8 cellular contexts compared by ENCODE assay signal in the genomic region with DNA sequence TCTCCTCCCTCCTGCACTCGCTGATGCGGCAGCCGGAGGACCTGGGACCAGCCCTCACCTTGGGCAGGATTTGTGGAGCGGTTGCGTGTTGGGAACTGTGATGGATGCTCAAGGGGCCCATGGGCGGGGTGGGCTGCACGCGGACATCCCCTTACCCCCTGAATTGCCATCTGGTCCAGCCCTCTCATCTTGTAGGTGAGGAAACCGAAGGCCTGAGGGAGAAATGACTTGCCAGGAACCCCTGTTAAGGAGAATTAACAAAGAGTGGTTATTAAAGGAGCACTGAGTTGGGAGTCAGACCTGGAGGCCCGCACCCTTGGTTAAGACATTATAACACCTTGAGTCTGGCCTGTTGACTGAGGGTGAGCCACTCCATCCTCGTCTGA.
A peak's percentile ranks its signal among the peaks of the same experiment; 100 is the strongest.
DNase-seq lines count a peak whose midpoint lies in the region; ATAC-seq and TF ChIP-seq lines count a peak whose summit lies in the region.
"Not testable (repeated sequence)": the region's sequence is repeated elsewhere in the genome, so short reads cannot be mapped to it uniquely, and the experiment has no call there.

No MANE protein-coding gene starts in this region.

- not testable (repeated sequence) for H3K27ac Mint-ChIP-seq in CD4-positive, alpha-beta memory T cell; naive thymus-derived CD4-positive, alpha-beta T cell
- H3K27ac Mint-ChIP-seq in IgD-negative memory B cell: peak overlapping the region in 1 of 3 donors; percentile 80
- peak overlapping the region; percentile 49 for H3K27ac Mint-ChIP-seq in activated CD4-positive, alpha-beta memory T cell treated with anti-CD3 and anti-CD28 coated beads, Interleukin-2, amount 10 ng/mL, durations not matched to agents 7 days and 5 days

- ATAC-seq in Right ventricle myocardium superior (ENCODE audit: poor library complexity); naive thymus-derived CD4-positive, alpha-beta T cell; upper lobe of right lung: not testable (repeated sequence)

- H3K36me3 ChIP-seq in CD4-positive, alpha-beta memory T cell (ENCODE audit: insufficient read depth, low read length); naive thymus-derived CD4-positive, alpha-beta T cell (ENCODE audit: control insufficient read depth in 2 of 3, insufficient read depth in 3 of 3, low read length in 3 of 3); upper lobe of right lung: not testable (repeated sequence)

- H3K36me3 Mint-ChIP-seq in CD4-positive, alpha-beta memory T cell; IgD-negative memory B cell; activated CD4-positive, alpha-beta memory T cell treated with anti-CD3 and anti-CD28 coated beads, Interleukin-2, amount 10 ng/mL, durations not matched to agents 7 days and 5 days (ENCODE audit: low read depth); naive thymus-derived CD4-positive, alpha-beta T cell: not testable (repeated sequence)

- not testable (repeated sequence) for H3K27ac ChIP-seq in CD4-positive, alpha-beta memory T cell (ENCODE audit: low read depth, low read length); naive thymus-derived CD4-positive, alpha-beta T cell (ENCODE audit: low read depth, low read length); upper lobe of right lung

- H3K4me1 ChIP-seq in CD4-positive, alpha-beta memory T cell (ENCODE audit: insufficient read depth, low read length); naive thymus-derived CD4-positive, alpha-beta T cell (ENCODE audit: control insufficient read depth in 2 of 2, insufficient read depth in 2 of 2, low read length in 2 of 2): not testable (repeated sequence)
- peaks cover 12% of the 10 kb centered on the region for H3K4me1 ChIP-seq in upper lobe of right lung

- not testable (repeated sequence) for TF ChIP-seq CTCF in upper lobe of right lung (IDR thresholded peaks at IDR 0.05)

- CTCF ChIA-PET in CD4-positive, alpha-beta memory T cell (lab: Charles Lee; ENCODE audit: partially characterized antibody); activated CD4-positive, alpha-beta memory T cell treated with anti-CD3 and anti-CD28 coated beads, Interleukin-2, amount 10 ng/mL, durations not matched to agents 7 days and 5 days (lab: Charles Lee); naive thymus-derived CD4-positive, alpha-beta T cell (lab: Charles Lee): not testable (repeated sequence)

- H3K4me3 ChIP-seq in CD4-positive, alpha-beta memory T cell (ENCODE audit: low read length in 2 of 2); naive thymus-derived CD4-positive, alpha-beta T cell (ENCODE audit: low read length); upper lobe of right lung: not testable (repeated sequence)

- not testable (repeated sequence) for H3K4me1 Mint-ChIP-seq in CD4-positive, alpha-beta memory T cell; IgD-negative memory B cell; activated CD4-positive, alpha-beta memory T cell treated with anti-CD3 and anti-CD28 coated beads, Interleukin-2, amount 10 ng/mL, durations not matched to agents 7 days and 5 days; naive thymus-derived CD4-positive, alpha-beta T cell

- DNase-seq in CD4-positive, alpha-beta memory T cell; activated CD4-positive, alpha-beta memory T cell treated with anti-CD3 and anti-CD28 coated beads, Interleukin-2, amount 10 ng/mL, durations not matched to agents 7 days and 5 days; naive thymus-derived CD4-positive, alpha-beta T cell: not testable (repeated sequence)
- DNase-seq in dedifferentiated amniotic fluid mesenchymal stem cell (ENCODE audit: extremely low spot score) (peak; percentile 6), Right ventricle myocardium superior (peak; percentile 40), left kidney (ENCODE audit: low read depth, low spot score) (peak; percentile 0), upper lobe of right lung (peak; percentile 51)

- not testable (repeated sequence) for H3K9me3 ChIP-seq in CD4-positive, alpha-beta memory T cell (ENCODE audit: control insufficient read depth in 1 of 2, low read length in 2 of 2); naive thymus-derived CD4-positive, alpha-beta T cell (ENCODE audit: control insufficient read depth in 2 of 3, low read length in 3 of 3); upper lobe of right lung

- H3K9me3 Mint-ChIP-seq in CD4-positive, alpha-beta memory T cell: peaks cover 0 to 11% (median 8%) of the 10 kb centered on the region in 8 donors
- not testable (repeated sequence) for H3K9me3 Mint-ChIP-seq in IgD-negative memory B cell; activated CD4-positive, alpha-beta memory T cell treated with anti-CD3 and anti-CD28 coated beads, Interleukin-2, amount 10 ng/mL, durations not matched to agents 7 days and 5 days
- H3K9me3 Mint-ChIP-seq in naive thymus-derived CD4-positive, alpha-beta T cell: peaks cover 6 to 12% (median 7%) of the 10 kb centered on the region in 11 donors

- POLR2A ChIA-PET in CD4-positive, alpha-beta memory T cell (lab: Charles Lee; ENCODE audit: partially characterized antibody); activated CD4-positive, alpha-beta memory T cell treated with anti-CD3 and anti-CD28 coated beads, Interleukin-2, amount 10 ng/mL, durations not matched to agents 7 days and 5 days (lab: Charles Lee); naive thymus-derived CD4-positive, alpha-beta T cell (lab: Charles Lee): not testable (repeated sequence)

- H3K4me3 Mint-ChIP-seq in CD4-positive, alpha-beta memory T cell: peak overlapping the region in 5 of 8 donors; percentile 20 to 60 (median 55)
- peak overlapping the region in 3 of 4 donors; percentile 27 to 67 (median 34) for H3K4me3 Mint-ChIP-seq in IgD-negative memory B cell
- not testable (repeated sequence) for H3K4me3 Mint-ChIP-seq in activated CD4-positive, alpha-beta memory T cell treated with anti-CD3 and anti-CD28 coated beads, Interleukin-2, amount 10 ng/mL, durations not matched to agents 7 days and 5 days
- H3K4me3 Mint-ChIP-seq in naive thymus-derived CD4-positive, alpha-beta T cell: peak overlapping the region in 6 of 10 donors; percentile 19 to 56 (median 30)

- intact Hi-C loops in CD4-positive, alpha-beta memory T cell (cut with micrococcal nuclease); Right ventricle myocardium superior (cut with DNase I); naive thymus-derived CD4-positive, alpha-beta T cell (cut with micrococcal nuclease); upper lobe of right lung (cut with DNase I): not testable (repeated sequence)

- H3K27me3 ChIP-seq in CD4-positive, alpha-beta memory T cell (ENCODE audit: insufficient read depth, low read length); naive thymus-derived CD4-positive, alpha-beta T cell (ENCODE audit: control insufficient read depth in 2 of 2, insufficient read depth in 2 of 2, low read length in 2 of 2): not testable (repeated sequence)
- H3K27me3 ChIP-seq in upper lobe of right lung: peaks cover 36% of the 10 kb centered on the region

- peaks cover 10 to 13% of the 10 kb centered on the region in 2 donors for H3K27me3 Mint-ChIP-seq in CD4-positive, alpha-beta memory T cell
- peaks cover 21% of the 10 kb centered on the region for H3K27me3 Mint-ChIP-seq in IgD-negative memory B cell
- not testable (repeated sequence) for H3K27me3 Mint-ChIP-seq in activated CD4-positive, alpha-beta memory T cell treated with anti-CD3 and anti-CD28 coated beads, Interleukin-2, amount 10 ng/mL, durations not matched to agents 7 days and 5 days
- H3K27me3 Mint-ChIP-seq in naive thymus-derived CD4-positive, alpha-beta T cell: peaks cover 8 to 29% (median 19%) of the 10 kb centered on the region in 5 donors
